In the genomic region with DNA sequence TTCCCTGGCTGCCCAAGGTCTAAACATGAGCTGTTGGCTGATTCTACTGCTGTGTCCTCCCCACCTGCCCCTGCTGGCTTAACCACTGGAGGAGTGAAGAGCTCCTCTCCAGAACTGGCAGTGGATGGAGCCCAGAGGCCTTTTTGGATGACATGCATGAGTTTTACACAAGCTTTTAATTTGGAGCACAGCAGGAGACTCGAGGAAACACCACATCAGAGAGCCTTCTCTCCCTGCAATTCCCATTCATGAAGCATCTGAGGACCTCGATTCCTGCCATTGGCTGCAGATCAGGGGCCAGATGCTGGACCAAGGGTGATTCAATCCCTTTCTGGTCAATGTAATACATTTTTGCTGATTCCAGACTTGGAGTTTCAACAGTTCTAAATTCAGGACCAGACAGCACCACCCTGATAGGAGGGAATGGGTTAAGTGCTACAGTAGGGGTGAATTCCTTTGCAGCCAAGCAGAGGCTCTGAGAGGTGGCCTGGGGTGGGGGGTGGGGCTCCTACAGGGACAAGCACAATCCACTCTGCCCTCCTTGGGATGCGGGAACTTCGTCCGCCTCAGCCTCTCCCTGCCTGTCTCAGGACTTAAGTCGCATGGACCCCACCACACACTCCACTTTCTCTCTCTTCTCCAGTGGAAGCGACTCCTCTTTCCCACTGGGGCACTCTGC, we compare ENCODE assay signal across 13 cellular contexts. TPM values are rescaled to one million over a fixed set of nuclear protein-coding genes. Genes with fewer than 3 reads are reported as not detected.
A peak's percentile ranks its signal among the peaks of the same experiment; 100 is the strongest.
DNase-seq lines count a peak whose midpoint lies in the region; ATAC-seq and TF ChIP-seq lines count a peak whose summit lies in the region.
"Had no signal": no experiment of that assay in that cellular context is flagged by ENCODE, and none has a peak within 500 bp of the region (broad histone marks: within the 10 kb centered on the region; RNA-seq: fewer than 3 reads in every experiment).

No MANE protein-coding gene starts in this region.

- H3K36me3 ChIP-seq in breast epithelium: no peaks in the 10 kb centered on the region
- H3K36me3 ChIP-seq in left lung: no peaks in the 10 kb centered on the region
- no peaks in the 10 kb centered on the region for H3K36me3 ChIP-seq in tibial artery

- H3K4me1 ChIP-seq in breast epithelium (peaks cover 7 to 15% of the 10 kb centered on the region in 2 donors), left lung (peaks cover 11 to 22% of the 10 kb centered on the region in 2 donors), tibial artery (peaks cover 0 to 45% (median 31%) of the 10 kb centered on the region in 4 donors)

- ATAC-seq in left lung (peak; percentile 32), HG02938 (IDR thresholded peaks at IDR 0.05; ENCODE audit: unreplicated experiment) (no peak), natural killer cell (no peak), GM18907 (IDR thresholded peaks at IDR 0.05; ENCODE audit: unreplicated experiment) (no peak)
- ATAC-seq: stimulated activated naive B cell treated with anti-CD40 and anti-IgM and Interleukin-4, amounts not matched to agents 10 μg/mL and 1 μg/mL and 100 μg/mL, for 72 hours had no signal

- intact Hi-C loops in breast epithelium (cut with DNase I; ENCODE audit: low total_unique reads): no loop called here
- intact Hi-C loops in left lung (cut with DNase I): no loop called here
- intact Hi-C loops in tibial artery (cut with DNase I; ENCODE audit: low total_unique reads): no loop called here
- intact Hi-C loops in natural killer cell (cut with micrococcal nuclease): no loop called here

- H3K9me3 Mint-ChIP-seq in HFFc6 (no peaks in the 10 kb centered on the region), natural killer cell (no peaks in the 10 kb centered on the region)
- H3K9me3 Mint-ChIP-seq: stimulated activated naive B cell treated with anti-CD40 and anti-IgM and Interleukin-4, amounts not matched to agents 10 μg/mL and 1 μg/mL and 100 μg/mL, for 72 hours had no signal

- H3K27ac ChIP-seq in breast epithelium (peak overlapping the region; percentile 91 to 96), left lung (peak overlapping the region; percentile 63 to 65), tibial artery (peak overlapping the region; percentile 74 to 75)

- TF ChIP-seq POLR2A in breast epithelium (IDR thresholded peaks at IDR 0.05): no peak

- H3K9me3 ChIP-seq in breast epithelium (no peaks in the 10 kb centered on the region), left lung (no peaks in the 10 kb centered on the region), tibial artery (no peaks in the 10 kb centered on the region)

- peak overlapping the region in 1 of 3 donors; percentile 61 for H3K4me3 ChIP-seq in breast epithelium
- H3K4me3 ChIP-seq in left lung: no peak overlapping the region
- peak overlapping the region in 1 of 2 donors; percentile 36 for H3K4me3 ChIP-seq in tibial artery

- no peaks in the 10 kb centered on the region for H3K27me3 ChIP-seq in breast epithelium
- peaks cover 0 to 3% of the 10 kb centered on the region in 2 donors for H3K27me3 ChIP-seq in left lung
- no peaks in the 10 kb centered on the region for H3K27me3 ChIP-seq in tibial artery

- H3K4me3 Mint-ChIP-seq in HFFc6 (peak overlapping the region; percentile 80), natural killer cell (no peak overlapping the region)
- H3K4me3 Mint-ChIP-seq: stimulated activated naive B cell treated with anti-CD40 and anti-IgM and Interleukin-4, amounts not matched to agents 10 μg/mL and 1 μg/mL and 100 μg/mL, for 72 hours had no signal

- H3K27me3 Mint-ChIP-seq in HFFc6 (ENCODE audit: insufficient read depth) (peaks cover 14% of the 10 kb centered on the region), natural killer cell (ENCODE audit: low read depth in 2 of 2) (peaks cover 29 to 47% of the 10 kb centered on the region in 2 donors)

- H3K4me1 Mint-ChIP-seq in HFFc6 (ENCODE audit: low read depth) (peaks cover 48% of the 10 kb centered on the region), natural killer cell (no peaks in the 10 kb centered on the region)

- DNase-seq in HFFc6 (peak; percentile 32), breast epithelium (ENCODE audit: low spot score in 2 of 2) (peak in 1 of 2 donors; percentile 58), left lung (no peak), tibial artery (no peak), natural killer cell (no peak), hypothalamus (lab: John Stamatoyannopoulos, UW) (no peak)
- DNase-seq: GF-D8; NCI-H1417; stimulated activated naive B cell treated with anti-CD40 and anti-IgM and Interleukin-4, amounts not matched to agents 10 μg/mL and 1 μg/mL and 100 μg/mL, for 72 hours had no signal

- H3K36me3 Mint-ChIP-seq in HFFc6 (ENCODE audit: low read depth) (no peaks in the 10 kb centered on the region), natural killer cell (no peaks in the 10 kb centered on the region)
- H3K36me3 Mint-ChIP-seq: stimulated activated naive B cell treated with anti-CD40 and anti-IgM and Interleukin-4, amounts not matched to agents 10 μg/mL and 1 μg/mL and 100 μg/mL, for 72 hours had no signal

- H3K27ac Mint-ChIP-seq in HFFc6 (peak overlapping the region; percentile 89), natural killer cell (no peak overlapping the region)
- H3K27ac Mint-ChIP-seq: stimulated activated naive B cell treated with anti-CD40 and anti-IgM and Interleukin-4, amounts not matched to agents 10 μg/mL and 1 μg/mL and 100 μg/mL, for 72 hours had no signal

- TF ChIP-seq CTCF in HFFc6 (IDR thresholded peaks at IDR 0.05) (no peak), breast epithelium (IDR thresholded peaks at IDR 0.05) (no peak), left lung (IDR thresholded peaks at IDR 0.05) (no peak), tibial artery (IDR thresholded peaks at IDR 0.05) (no peak), natural killer cell (IDR thresholded peaks at IDR 0.05) (no peak)

RNA-seq across cellular contexts. Expression of a gene that starts 0.6 kb away (rescaled TPM):
- total RNA-seq in HFFc6 (2021; fragmentation: NEBNext Ultra II Directional; extraction: Animal tissue kit (Norgen Biotek cat#: 25700)): 1 to 10 TPM; 2.1 to 4.4 (median 3.5) TPM
- total RNA-seq in breast epithelium (1 to 10 TPM in 2 of 3 donors, under 1 TPM in 1; 0.48 to 2.0 (median 1.9) TPM), left lung (10 to 100 TPM in 1 of 2 donors, 1 to 10 TPM in 1; 3.5 to 11.7 TPM), natural killer cell (not detected)
- total RNA-seq: progenitor cell of endocrine pancreas, SK-MEL-5 had no signal

RNA-seq across cellular contexts. Expression of a gene that starts 1.6 kb away (rescaled TPM):
- not detected for total RNA-seq in HFFc6 (2021; fragmentation: NEBNext Ultra II Directional; extraction: Animal tissue kit (Norgen Biotek cat#: 25700))
- under 1 TPM in 1 of 3 donors, not detected in 2; 0.59 TPM for total RNA-seq in breast epithelium
- not detected for total RNA-seq in left lung
- not detected for total RNA-seq in natural killer cell
- total RNA-seq: progenitor cell of endocrine pancreas, SK-MEL-5 had no signal

RNA-seq across cellular contexts. Expression of a gene that starts 6.2 kb away (rescaled TPM):
- not detected for total RNA-seq in HFFc6 (2021; fragmentation: NEBNext Ultra II Directional; extraction: Animal tissue kit (Norgen Biotek cat#: 25700))
- total RNA-seq in breast epithelium (under 1 TPM in 1 of 3 donors, not detected in 2; 0.59 TPM), left lung (under 1 TPM; 0.13 to 0.61 TPM), natural killer cell (not detected)
- total RNA-seq: progenitor cell of endocrine pancreas, SK-MEL-5 had no signal

RNA-seq across cellular contexts. Expression of a gene that starts 24.9 kb away (rescaled TPM):
- not detected for total RNA-seq in HFFc6 (2021; fragmentation: NEBNext Ultra II Directional; extraction: Animal tissue kit (Norgen Biotek cat#: 25700))
- total RNA-seq in breast epithelium (not detected), left lung (not detected), natural killer cell (not detected)
- total RNA-seq: progenitor cell of endocrine pancreas, SK-MEL-5 had no signal

RNA-seq across cellular contexts. Expression of a gene that starts 43.6 kb away (rescaled TPM):
- 10 to 100 TPM; 12.0 to 24.3 (median 23.5) TPM for total RNA-seq in HFFc6 (2021; fragmentation: NEBNext Ultra II Directional; extraction: Animal tissue kit (Norgen Biotek cat#: 25700))
- 10 to 100 TPM; 10.9 to 17.1 (median 17.0) TPM for total RNA-seq in breast epithelium
- 10 to 100 TPM; 18.9 to 22.1 TPM for total RNA-seq in left lung
- total RNA-seq in natural killer cell: 10 to 100 TPM; 13.0 to 20.7 (median 16.9) TPM
